In the genomic region with DNA sequence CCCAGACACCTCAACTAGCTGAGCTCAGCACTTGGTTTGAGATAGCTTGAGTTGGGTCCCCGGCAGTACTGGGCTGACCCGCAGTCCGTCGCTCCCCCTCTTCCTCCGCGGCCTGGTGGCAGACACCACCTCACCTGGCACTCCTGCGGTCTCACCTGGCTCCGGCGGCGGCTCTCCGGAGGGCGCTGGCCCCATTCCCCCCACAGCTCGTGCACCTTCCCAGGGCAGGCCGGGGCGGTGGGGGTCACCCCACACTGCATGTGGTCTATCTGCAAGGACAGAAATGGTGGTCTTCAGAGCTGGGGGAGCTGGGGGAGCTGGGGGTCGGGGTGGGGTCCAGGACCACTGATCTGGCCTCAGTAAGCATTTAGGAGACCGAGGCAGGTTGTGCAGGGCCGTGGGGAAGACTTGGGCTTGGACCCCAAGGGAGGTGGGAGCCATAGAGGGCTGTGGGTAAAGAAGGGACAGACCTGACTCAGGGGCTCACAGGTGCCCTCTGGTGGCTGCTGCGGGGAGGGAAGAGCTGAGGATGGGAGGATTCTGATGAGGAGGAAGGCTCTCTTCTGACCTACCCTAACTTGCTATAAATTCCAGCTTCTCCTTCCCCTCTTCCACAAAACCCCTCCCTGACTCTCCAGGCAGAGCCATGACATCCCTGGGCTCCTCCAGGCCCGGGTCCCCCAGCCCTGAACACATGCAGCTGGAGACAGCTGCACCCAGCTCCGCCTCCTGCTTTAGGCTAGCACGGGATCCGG, we compare ENCODE assay signal across 8 cellular contexts. TPM values are rescaled to one million over a fixed set of nuclear protein-coding genes. Genes with fewer than 3 reads are reported as not detected.
A peak's percentile ranks its signal among the peaks of the same experiment; 100 is the strongest.
DNase-seq lines count a peak whose midpoint lies in the region; ATAC-seq, FAIRE-seq and TF ChIP-seq lines count a peak whose summit lies in the region.

No MANE protein-coding gene starts in this region.

- H3K27me3 ChIP-seq in K562 (ENCODE audit: control insufficient read depth in 2 of 2, insufficient read depth in 2 of 2, low read length in 2 of 2), result no peaks in the 10 kb centered on the region; a peak in 1 of 5 replicates

- peak; percentile 20 to 58; a peak in 3 of 4 replicates for TF ChIP-seq RAD21 in K562 (CRISPR knock-in tag; conservative IDR thresholded peaks at IDR 0.05 in 1 of 2, IDR thresholded peaks at IDR 0.05 in 1 of 2)

- H3K4me1 ChIP-seq in K562 (replicated peaks in 1 of 2; ENCODE audit: control insufficient read depth in 2 of 2, insufficient read depth in 2 of 2, low read length in 2 of 2), result peaks cover 0 to 37% of the 10 kb centered on the region in 2 experiments; a peak in 4 of 5 replicates

- BruUV-seq in K562 (replicated peaks; lab: Mats Ljungman, UMichigan), result no TSS peak

- CTCF ChIA-PET in K562 (lab: Yijun Ruan, JAX; ENCODE audit: low intra/inter-chr PET ratio), result interaction anchor here (0.7 to 1.4 kb wide), 2 partner anchors 257 to 258 kb away, joined by 5 to 12 read pairs; no protein-coding TSS in a partner anchor

- H3K79me2 ChIP-seq in K562 (ENCODE audit: control insufficient read depth, insufficient read depth, low read length), result no peaks in the 10 kb centered on the region

- ATAC-seq in K562 (peak; percentile 90), left colon (peak; percentile 74), HG03469 (IDR thresholded peaks at IDR 0.05; ENCODE audit: unreplicated experiment) (no peak)

- no peaks in the 10 kb centered on the region for H3K9me3 ChIP-seq in K562 (replicated peaks; ENCODE audit: control insufficient read depth, insufficient read depth, low read depth, low read length)

- 66% methylated on average over 15 of the region's 23 CpGs for WGBS in K562 (ENCODE audit: insufficient coverage, low coverage, missing lambda C conversion rate)

- H3K4me3 ChIP-seq in K562, result no peak overlapping the region

- no peak overlapping the region for H3K27ac ChIP-seq in K562 (ENCODE audit: extremely low read depth, low read depth, low read length)

- H3K9ac ChIP-seq in K562 (ENCODE audit: insufficient read depth in 1 of 2, low read depth in 2 of 2, low read length in 2 of 2), result peak overlapping the region in 1 of 2 experiments; percentile 55; a peak in 2 of 4 replicates

- TF ChIP-seq POLR2A in K562 (conservative IDR thresholded peaks at IDR 0.05), result no peak

- intact Hi-C loops in K562 (cut with micrococcal nuclease) (loop anchor here (1.0 kb wide), 1 partner anchor 258 kb away; no protein-coding TSS in a partner anchor), left colon (cut with DNase I, micrococcal nuclease) (no loop called here)

- H2AFZ ChIP-seq in K562 (ENCODE audit: low read depth, low read length), result no peak overlapping the region

- in situ Hi-C loops in K562 (cut with MboI), result no loop called here

- H3K4me2 ChIP-seq in K562 (ENCODE audit: insufficient read depth, low read length), result no peak overlapping the region

- FAIRE-seq in K562 (lab: Jason Lieb, UNC) (peak; percentile 80), HTR-8/SVneo (lab: Jason Lieb, UNC) (no peak)

- 0 out of 2 replicates have a peak, but pooled peaks cover 3% of the 10 kb centered on the region for H4K20me1 ChIP-seq in K562 (replicated peaks; ENCODE audit: control insufficient read depth, insufficient read depth, low read length)

- H3K36me3 ChIP-seq in K562 (ENCODE audit: control insufficient read depth, insufficient read depth, low read length), result no peaks in the 10 kb centered on the region

- TF ChIP-seq CTCF in K562 (IDR thresholded peaks at IDR 0.05 in 2 of 3, conservative IDR thresholded peaks at IDR 0.05 in 1 of 3; ENCODE audit: insufficient read depth in 2 of 3, low read depth in 1 of 3, low read length in 3 of 3), result peak; percentile 86 to 90 (median 88)

- POLR2A ChIA-PET in K562 (lab: Yijun Ruan, JAX), result interaction anchor here (0.6 to 1.9 kb wide), 7 partner anchors 9 to 278 kb away, joined by 3 to 8 read pairs (median 3); a partner anchor contains a TSS

- H3K9me1 ChIP-seq in K562 (ENCODE audit: control insufficient read depth, insufficient read depth, low read length), result no peaks in the 10 kb centered on the region

- DNase-seq in COLO668 (lab: John Stamatoyannopoulos, UW; ENCODE audit: unreplicated experiment) (peak; percentile 50), HT-29 (ENCODE audit: low spot score) (peak; percentile 52), UCSD-AML1 (lab: John Stamatoyannopoulos, UW; ENCODE audit: unreplicated experiment) (peak; percentile 69), K562 (ENCODE audit: extremely low read depth in 1 of 4, low spot score in 3 of 4) (peak; percentile 65 to 77 (median 74)), left colon (peak in 1 of 2 donors; percentile 76), HTR-8/SVneo (ENCODE audit: insufficient read length, low spot score) (no peak)
- peak; percentile 11 for DNase-seq in stimulated activated CD8-positive, alpha-beta memory T cell treated with anti-CD3 and anti-CD28 coated beads, Interleukin-12 subunit alpha, Interleukin-12 subunit beta, amount 100 ng/mL, for 4 hours (ENCODE audit: low read depth)

- no peak for TF ChIP-seq EP300 in K562 (IDR thresholded peaks at IDR 0.05; ENCODE audit: low read length)

RNA-seq across cellular contexts. Expression of a gene that starts 6.7 kb away (rescaled TPM):
- 8.5 TPM in 2 replicates for total RNA-seq in HT-29 (2014; rRNA removed; shearing (Covaris generic))
- total RNA-seq in K562 (2011; cell fraction: chromatin; rRNA removed; ENCODE audit: low replicate concordance), result 1.0 and 3.0 TPM in 2 replicates
- 0.92 and 1.2 TPM in 2 replicates for total RNA-seq in K562 (2011; cell fraction: nucleolus; rRNA removed)
- total RNA-seq in K562 (2011; cell fraction: nucleoplasm; rRNA removed), result 0.53 and 0.81 TPM in 2 replicates
- total RNA-seq in K562 (2014; rRNA removed) (0.08 and 0.14 TPM in 2 replicates), K562 (2014; rRNA removed; fragmentation: Illumina TruSeq; extraction: Trizol) (0.04 TPM in 1 of 2 replicates, not detected in the other), K562 (2015; rRNA removed; fragmentation: Illumina TruSeq; extraction: Trizol) (0.04 TPM in 1 of 2 replicates, not detected in the other), K562 (2021) (0.09 TPM in 2 replicates), left colon (10 to 100 TPM in 1 of 2 donors, under 1 TPM in 1; 0.24 to 12.0 TPM)
- polyA plus RNA-seq in K562 (2011; rRNA removed) (0.06 and 0.12 TPM in 2 replicates), K562 (2014; fragmentation: Illumina TruSeq; extraction: Trizol) (0.04 and 0.08 TPM in 2 replicates), K562 (2014; fragmentation: Nextera tagmentation; extraction: Ambion mirVana) (not detected), K562 (2014; rRNA removed) (0.07 and 0.16 TPM in 2 replicates)
- 0.06 and 0.15 TPM in 2 replicates for polyA plus RNA-seq in K562 (2011; cell fraction: cytosol; rRNA removed)
- 0.41 and 0.92 TPM in 2 replicates for polyA plus RNA-seq in K562 (2011; cell fraction: nucleus; rRNA removed)
- polyA plus RNA-seq in K562 (2012), result 0.10 and 0.17 TPM in 2 replicates
- 0.07 TPM in 1 of 2 replicates, not detected in the other for polyA minus RNA-seq in K562 (2011; rRNA and poly(A)+ RNA removed)
- not detected in 2 replicates for polyA minus RNA-seq in K562 (2011; cell fraction: cytosol; rRNA and poly(A)+ RNA removed)
- 0.11 and 0.13 TPM in 2 replicates for polyA minus RNA-seq in K562 (2011; cell fraction: nucleus; rRNA and poly(A)+ RNA removed)

RNA-seq across cellular contexts. Expression of a gene that starts 10.0 kb away (rescaled TPM):
- total RNA-seq in HT-29 (2014; rRNA removed; shearing (Covaris generic)), result 0.86 and 4.5 TPM in 2 replicates
- 8.0 and 24.6 TPM in 2 replicates for total RNA-seq in K562 (2011; cell fraction: chromatin; rRNA removed; ENCODE audit: low replicate concordance)
- 11.3 and 12.8 TPM in 2 replicates for total RNA-seq in K562 (2011; cell fraction: nucleolus; rRNA removed)
- 10.8 and 12.9 TPM in 2 replicates for total RNA-seq in K562 (2011; cell fraction: nucleoplasm; rRNA removed)
- total RNA-seq in K562 (2014; rRNA removed), result 0.50 and 0.86 TPM in 2 replicates
- 0.15 and 0.26 TPM in 2 replicates for total RNA-seq in K562 (2014; rRNA removed; fragmentation: Illumina TruSeq; extraction: Trizol)
- 0.07 TPM in 1 of 2 replicates, not detected in the other for total RNA-seq in K562 (2015; rRNA removed; fragmentation: Illumina TruSeq; extraction: Trizol)
- 1.3 TPM in 2 replicates for total RNA-seq in K562 (2021)
- polyA plus RNA-seq in K562 (2011; rRNA removed), result 1.3 and 1.6 TPM in 2 replicates
- 1.0 and 1.3 TPM in 2 replicates for polyA plus RNA-seq in K562 (2011; cell fraction: cytosol; rRNA removed)
- 3.6 and 9.2 TPM in 2 replicates for polyA plus RNA-seq in K562 (2011; cell fraction: nucleus; rRNA removed)
- polyA plus RNA-seq in K562 (2012), result 0.50 and 0.51 TPM in 2 replicates
- 0.54 and 0.62 TPM in 2 replicates for polyA plus RNA-seq in K562 (2014; fragmentation: Illumina TruSeq; extraction: Trizol)
- under 1 TPM; 0.04 TPM for polyA plus RNA-seq in K562 (2014; fragmentation: Nextera tagmentation; extraction: Ambion mirVana)
- 0.85 and 0.94 TPM in 2 replicates for polyA plus RNA-seq in K562 (2014; rRNA removed)
- polyA minus RNA-seq in K562 (2011; rRNA and poly(A)+ RNA removed), result 0.81 and 1.5 TPM in 2 replicates
- polyA minus RNA-seq in K562 (2011; cell fraction: cytosol; rRNA and poly(A)+ RNA removed), result 0.95 TPM in 1 of 2 replicates, not detected in the other
- polyA minus RNA-seq in K562 (2011; cell fraction: nucleus; rRNA and poly(A)+ RNA removed), result 2.0 and 2.8 TPM in 2 replicates
- total RNA-seq in left colon, result 1 to 10 TPM; 1.9 to 2.2 TPM

RNA-seq across cellular contexts. Expression of a gene that starts 14.9 kb away (rescaled TPM):
- 16.1 and 19.1 TPM in 2 replicates for total RNA-seq in HT-29 (2014; rRNA removed; shearing (Covaris generic))
- 5.0 and 14.6 TPM in 2 replicates for total RNA-seq in K562 (2011; cell fraction: chromatin; rRNA removed; ENCODE audit: low replicate concordance)
- total RNA-seq in K562 (2011; cell fraction: nucleolus; rRNA removed), result 18.2 and 23.3 TPM in 2 replicates
- 12.4 and 14.4 TPM in 2 replicates for total RNA-seq in K562 (2011; cell fraction: nucleoplasm; rRNA removed)
- 8.4 and 10.6 TPM in 2 replicates for total RNA-seq in K562 (2014; rRNA removed)
- 3.8 and 4.6 TPM in 2 replicates for total RNA-seq in K562 (2014; rRNA removed; fragmentation: Illumina TruSeq; extraction: Trizol)
- total RNA-seq in K562 (2015; rRNA removed; fragmentation: Illumina TruSeq; extraction: Trizol), result 9.4 and 9.5 TPM in 2 replicates
- total RNA-seq in K562 (2021), result 11.5 and 11.7 TPM in 2 replicates
- polyA plus RNA-seq in K562 (2011; rRNA removed), result 10.9 and 11.9 TPM in 2 replicates
- 15.4 and 23.9 TPM in 2 replicates for polyA plus RNA-seq in K562 (2011; cell fraction: cytosol; rRNA removed)
- 2.7 and 3.4 TPM in 2 replicates for polyA plus RNA-seq in K562 (2011; cell fraction: nucleus; rRNA removed)
- polyA plus RNA-seq in K562 (2012), result 9.0 and 20.7 TPM in 2 replicates
- 8.7 and 12.6 TPM in 2 replicates for polyA plus RNA-seq in K562 (2014; fragmentation: Illumina TruSeq; extraction: Trizol)
- 1 to 10 TPM; 1.5 to 5.1 TPM for polyA plus RNA-seq in K562 (2014; fragmentation: Nextera tagmentation; extraction: Ambion mirVana)
- 11.9 and 12.3 TPM in 2 replicates for polyA plus RNA-seq in K562 (2014; rRNA removed)
- 3.2 and 3.6 TPM in 2 replicates for polyA minus RNA-seq in K562 (2011; rRNA and poly(A)+ RNA removed)
- polyA minus RNA-seq in K562 (2011; cell fraction: cytosol; rRNA and poly(A)+ RNA removed), result 6.2 and 7.6 TPM in 2 replicates
- polyA minus RNA-seq in K562 (2011; cell fraction: nucleus; rRNA and poly(A)+ RNA removed), result 1.2 and 2.6 TPM in 2 replicates
- total RNA-seq in left colon, result 10 to 100 TPM; 11.6 to 31.8 TPM

RNA-seq across cellular contexts. Expression of a gene that starts 34.5 kb away (rescaled TPM):
- total RNA-seq in HT-29 (2014; rRNA removed; shearing (Covaris generic)), result 0.70 and 0.84 TPM in 2 replicates
- total RNA-seq in K562 (2011; cell fraction: chromatin; rRNA removed; ENCODE audit: low replicate concordance), result 3.4 and 12.9 TPM in 2 replicates
- 12.9 and 13.2 TPM in 2 replicates for total RNA-seq in K562 (2011; cell fraction: nucleolus; rRNA removed)
- total RNA-seq in K562 (2011; cell fraction: nucleoplasm; rRNA removed), result 9.3 and 10.5 TPM in 2 replicates
- 2.5 and 2.7 TPM in 2 replicates for total RNA-seq in K562 (2014; rRNA removed)
- total RNA-seq in K562 (2014; rRNA removed; fragmentation: Illumina TruSeq; extraction: Trizol), result 0.57 and 0.65 TPM in 2 replicates
- total RNA-seq in K562 (2015; rRNA removed; fragmentation: Illumina TruSeq; extraction: Trizol), result 0.83 and 1.1 TPM in 2 replicates
- total RNA-seq in K562 (2021), result 3.7 and 4.6 TPM in 2 replicates
- polyA plus RNA-seq in K562 (2011; rRNA removed), result 2.6 and 4.9 TPM in 2 replicates
- polyA plus RNA-seq in K562 (2011; cell fraction: cytosol; rRNA removed), result 6.8 and 8.8 TPM in 2 replicates
- polyA plus RNA-seq in K562 (2011; cell fraction: nucleus; rRNA removed), result 7.2 and 8.1 TPM in 2 replicates
- 1.3 and 1.6 TPM in 2 replicates for polyA plus RNA-seq in K562 (2012)
- 1.4 and 2.7 TPM in 2 replicates for polyA plus RNA-seq in K562 (2014; fragmentation: Illumina TruSeq; extraction: Trizol)
- polyA plus RNA-seq in K562 (2014; fragmentation: Nextera tagmentation; extraction: Ambion mirVana), result not detected
- 1.7 and 3.8 TPM in 2 replicates for polyA plus RNA-seq in K562 (2014; rRNA removed)
- 5.1 and 7.6 TPM in 2 replicates for polyA minus RNA-seq in K562 (2011; rRNA and poly(A)+ RNA removed)
- 9.4 and 13.2 TPM in 2 replicates for polyA minus RNA-seq in K562 (2011; cell fraction: cytosol; rRNA and poly(A)+ RNA removed)
- 4.4 and 7.0 TPM in 2 replicates for polyA minus RNA-seq in K562 (2011; cell fraction: nucleus; rRNA and poly(A)+ RNA removed)
- total RNA-seq in left colon, result 1 to 10 TPM; 2.6 to 2.8 TPM

RNA-seq across cellular contexts. Expression of a gene that starts 52.9 kb away (rescaled TPM):
- 56.1 and 67.0 TPM in 2 replicates for total RNA-seq in HT-29 (2014; rRNA removed; shearing (Covaris generic))
- 18.0 and 40.2 TPM in 2 replicates for total RNA-seq in K562 (2011; cell fraction: chromatin; rRNA removed; ENCODE audit: low replicate concordance)
- 25.8 and 27.2 TPM in 2 replicates for total RNA-seq in K562 (2011; cell fraction: nucleolus; rRNA removed)
- total RNA-seq in K562 (2011; cell fraction: nucleoplasm; rRNA removed), result 18.5 and 20.0 TPM in 2 replicates
- total RNA-seq in K562 (2014; rRNA removed) (48.7 and 61.7 TPM in 2 replicates), K562 (2014; rRNA removed; fragmentation: Illumina TruSeq; extraction: Trizol) (10.7 and 12.3 TPM in 2 replicates), K562 (2015; rRNA removed; fragmentation: Illumina TruSeq; extraction: Trizol) (27.9 and 29.4 TPM in 2 replicates), K562 (2021) (39.7 and 45.9 TPM in 2 replicates), left colon (10 to 100 TPM; 29.9 to 39.3 TPM)
- polyA plus RNA-seq in K562 (2011; rRNA removed) (14.3 and 21.1 TPM in 2 replicates), K562 (2014; fragmentation: Illumina TruSeq; extraction: Trizol) (16.0 and 27.4 TPM in 2 replicates), K562 (2014; fragmentation: Nextera tagmentation; extraction: Ambion mirVana) (under 1 TPM; 0.13 to 0.21 TPM), K562 (2014; rRNA removed) (39.7 and 50.8 TPM in 2 replicates)
- polyA plus RNA-seq in K562 (2011; cell fraction: cytosol; rRNA removed), result 10.7 and 15.1 TPM in 2 replicates
- 32.8 and 44.3 TPM in 2 replicates for polyA plus RNA-seq in K562 (2011; cell fraction: nucleus; rRNA removed)
- polyA plus RNA-seq in K562 (2012), result 29.5 and 31.2 TPM in 2 replicates
- polyA minus RNA-seq in K562 (2011; rRNA and poly(A)+ RNA removed), result 9.0 and 10.3 TPM in 2 replicates
- 14.8 and 23.0 TPM in 2 replicates for polyA minus RNA-seq in K562 (2011; cell fraction: cytosol; rRNA and poly(A)+ RNA removed)
- 6.3 and 9.2 TPM in 2 replicates for polyA minus RNA-seq in K562 (2011; cell fraction: nucleus; rRNA and poly(A)+ RNA removed)
